In the genomic region with DNA sequence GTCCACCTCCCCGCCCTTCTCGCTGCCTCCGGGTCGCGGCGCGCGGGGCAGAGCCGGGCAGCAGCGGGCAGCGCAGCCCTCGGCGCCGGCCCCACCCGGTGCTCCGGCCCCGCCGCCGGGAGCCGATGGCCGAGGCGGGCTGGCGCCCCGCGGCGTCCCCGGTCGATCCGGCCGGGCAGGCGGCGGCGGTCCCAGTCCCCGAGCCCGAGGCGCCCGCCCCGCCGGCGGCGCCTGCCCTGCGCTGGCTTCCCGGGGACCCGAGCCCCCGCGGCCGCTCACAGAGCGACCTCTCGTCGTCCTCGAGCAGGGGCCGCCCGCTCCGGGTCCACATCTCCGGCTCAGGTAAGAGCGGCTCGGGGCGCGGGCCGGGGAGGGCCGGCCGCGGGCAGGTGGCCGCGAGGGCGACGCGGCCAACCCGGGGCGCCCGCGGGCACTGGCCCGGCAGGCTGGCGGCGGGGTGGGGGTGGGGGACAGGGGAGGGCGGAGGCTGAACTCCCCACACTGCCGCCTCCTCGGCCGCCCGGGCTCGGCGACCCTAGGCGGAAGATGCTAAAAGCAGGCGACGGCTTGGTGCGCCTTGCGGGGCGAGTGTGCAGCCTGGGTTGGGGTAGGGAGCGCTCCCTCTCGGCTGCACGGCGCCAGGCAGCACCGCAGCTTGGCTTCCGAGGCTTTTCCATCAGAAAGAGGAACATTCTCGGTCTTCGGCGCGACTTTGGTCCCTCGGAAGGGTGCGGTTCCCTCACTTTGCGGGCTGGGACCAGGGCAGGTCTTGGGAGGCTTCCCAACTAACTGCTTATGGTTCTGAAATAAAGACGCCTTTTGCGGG, we compare ENCODE assay signal across 8 cellular contexts. TPM values are rescaled to one million over a fixed set of nuclear protein-coding genes. Genes with fewer than 3 reads are reported as not detected.
A peak's percentile ranks its signal among the peaks of the same experiment; 100 is the strongest.
DNase-seq lines count a peak whose midpoint lies in the region; ATAC-seq and TF ChIP-seq lines count a peak whose summit lies in the region.

No MANE protein-coding gene starts in this region.

- peaks cover 57% of the 10 kb centered on the region for H3K27me3 ChIP-seq in HUES64 (ENCODE audit: insufficient read depth, low read length)
- H3K27me3 ChIP-seq in adrenal gland, result no peaks in the 10 kb centered on the region
- no peaks in the 10 kb centered on the region for H3K27me3 ChIP-seq in left ventricle myocardium inferior (ENCODE audit: low read depth)
- H3K27me3 ChIP-seq in prostate gland (replicated peaks; ENCODE audit: insufficient read depth), result no peaks in the 10 kb centered on the region

- H3K36me3 ChIP-seq in HUES64 (ENCODE audit: insufficient read depth, low read length), result no peaks in the 10 kb centered on the region
- no peaks in the 10 kb centered on the region for H3K36me3 ChIP-seq in adrenal gland (replicated peaks in 1 of 2)
- H3K36me3 ChIP-seq in left ventricle myocardium inferior, result no peaks in the 10 kb centered on the region
- no peaks in the 10 kb centered on the region for H3K36me3 ChIP-seq in prostate gland

- DNase-seq in DMS153 (lab: John Stamatoyannopoulos, UW) (peak; percentile 22), T follicular helper cell (ENCODE audit: low read depth) (peak; percentile 47), adrenal gland (peak; percentile 58 to 70 (median 65)), left ventricle myocardium inferior (peak; percentile 60), prostate gland (ENCODE audit: low spot score) (peak; percentile 37), NCI-H510A (lab: John Stamatoyannopoulos, UW) (no peak)

- ATAC-seq in GM21526 (IDR thresholded peaks at IDR 0.05; ENCODE audit: low FRiP score, unreplicated experiment), result peak; percentile 72

- H3K27ac ChIP-seq in HUES64 (ENCODE audit: low read depth, low read length) (no peak overlapping the region), adrenal gland (peak overlapping the region in 3 of 5 donors; percentile 34 to 83 (median 76)), left ventricle myocardium inferior (replicated peaks) (peak overlapping the region; percentile 78), prostate gland (peak overlapping the region; percentile 69 to 80)

- TF ChIP-seq CTCF in adrenal gland (IDR thresholded peaks at IDR 0.05) (peak in 5 of 6 experiments; percentile 12 to 37 (median 21)), left ventricle myocardium inferior (IDR thresholded peaks at IDR 0.05; ENCODE audit: borderline replicate concordance) (peak; percentile 59), prostate gland (IDR thresholded peaks at IDR 0.05) (peak in 2 of 4 experiments; percentile 20 to 21)

- H3K9me3 ChIP-seq in HUES64 (ENCODE audit: insufficient read depth, low read depth, low read length) (no peaks in the 10 kb centered on the region), adrenal gland (replicated peaks in 1 of 3) (no peaks in the 10 kb centered on the region), left ventricle myocardium inferior (replicated peaks) (no peaks in the 10 kb centered on the region), prostate gland (no peaks in the 10 kb centered on the region)

- H3K4me3 ChIP-seq in HUES64 (ENCODE audit: low read length), result peak overlapping the region; percentile 55
- peak overlapping the region in 2 of 4 donors; percentile 43 to 75 for H3K4me3 ChIP-seq in adrenal gland
- peak overlapping the region; percentile 72 for H3K4me3 ChIP-seq in left ventricle myocardium inferior
- peak overlapping the region; percentile 49 to 51 for H3K4me3 ChIP-seq in prostate gland

- TF ChIP-seq POLR2A in adrenal gland (IDR thresholded peaks at IDR 0.05) (no peak), prostate gland (IDR thresholded peaks at IDR 0.05) (no peak)

- under 1% methylated on average over 103 of the region's 103 CpGs for WGBS in HUES64
- WGBS in adrenal gland, 4 donors, result 0 to 2% (median 1%) methylated on average over 9 to 103 of the region's 103 CpGs
- WGBS in prostate gland, result 0% methylated on average over 21 of the region's 103 CpGs

- peak overlapping the region; percentile 61 for H3K9ac ChIP-seq in HUES64 (ENCODE audit: low read depth, low read length)

- intact Hi-C loops in adrenal gland (cut with DNase I), result no loop called here
- intact Hi-C loops in left ventricle myocardium inferior (cut with micrococcal nuclease), result no loop called here
- intact Hi-C loops in prostate gland (cut with DNase I), result no loop called here

- H3K4me1 ChIP-seq in HUES64 (ENCODE audit: insufficient read depth, low read length), result peaks cover 10% of the 10 kb centered on the region; the same call in 1 of the 2 replicates
- H3K4me1 ChIP-seq in adrenal gland (replicated peaks in 1 of 2), result peaks cover 0 to 6% of the 10 kb centered on the region in 2 donors
- H3K4me1 ChIP-seq in left ventricle myocardium inferior, result peaks cover 17% of the 10 kb centered on the region
- no peaks in the 10 kb centered on the region for H3K4me1 ChIP-seq in prostate gland (replicated peaks)

RNA-seq across cellular contexts. Expression of a gene that starts 25.6 kb away (rescaled TPM):
- polyA plus RNA-seq in HUES64 (2013, experiment 1 of 2), result 39.6 TPM
- 39.9 TPM for polyA plus RNA-seq in HUES64 (2013, experiment 2 of 2)
- total RNA-seq in adrenal gland, result 100 to 1,000 TPM in 1 of 8 donors, 10 to 100 TPM in 7; 47.5 to 120 (median 70.7) TPM
- polyA plus RNA-seq in adrenal gland, result 10 to 100 TPM; 28.8 to 90.2 (median 37.8) TPM
- total RNA-seq in left ventricle myocardium inferior, result 44.5 TPM
- 10 to 100 TPM; 32.5 to 32.7 TPM for total RNA-seq in prostate gland
